ENCODE assay signal across 11 cellular contexts in the genomic region with DNA sequence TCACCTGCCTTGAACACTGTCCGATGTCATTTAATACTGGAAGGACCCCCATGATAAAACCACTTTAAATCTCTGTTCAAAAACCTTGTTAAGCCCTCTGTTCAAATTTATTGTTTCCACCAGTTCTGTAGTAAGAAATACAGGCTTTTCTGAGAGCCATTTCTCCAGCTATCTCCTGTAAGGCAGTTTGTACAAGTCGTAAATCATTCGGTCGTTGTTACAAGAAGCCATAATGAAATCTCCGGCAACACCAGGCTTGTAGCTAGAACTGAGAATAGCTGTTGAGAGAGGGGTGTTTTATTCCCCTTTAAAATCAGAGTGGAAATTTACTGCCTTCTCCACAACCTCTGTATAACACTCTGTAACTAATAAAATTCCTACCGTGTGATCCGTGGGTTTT.
"Had no signal": no experiment of that assay in that cellular context is flagged by ENCODE, and none has a peak within 500 bp of the region (broad histone marks: within the 10 kb centered on the region; RNA-seq: fewer than 3 reads in every experiment).

No MANE protein-coding gene starts in this region.

- H3K4me1 ChIP-seq: pancreas had no signal

- H3K27ac ChIP-seq: esophagus muscularis mucosa, neutrophil, pancreas, sigmoid colon, testis had no signal

- H3K27me3 ChIP-seq: esophagus muscularis mucosa, sigmoid colon, testis had no signal

- H3K36me3 ChIP-seq: esophagus muscularis mucosa, neutrophil, pancreas, sigmoid colon had no signal

- H3K9me3 ChIP-seq: esophagus muscularis mucosa, neutrophil, pancreas, sigmoid colon, testis had no signal

- H3K4me3 ChIP-seq: esophagus muscularis mucosa, pancreas, sigmoid colon, testis had no signal

- DNase-seq: activated CD4-positive, alpha-beta T cell treated with anti-CD3 and anti-CD28 coated beads, Interleukin-2, amount 50 U/mL, for 4 hours; activated gamma-delta T cell treated with Interleukin-2 at 50 U/mL for 16 hours; effector memory CD4-positive, alpha-beta T cell; mesenchymal stem cell; naive thymus-derived CD4-positive, alpha-beta T cell; pancreas; sigmoid colon; stimulated activated CD4-positive, alpha-beta T cell treated with anti-CD3 and anti-CD28 coated beads, Interleukin-4, amount 100 ng/mL, for 24 hours; testis had no signal
